1 cellular context compared by ENCODE assay signal in the genomic region with DNA sequence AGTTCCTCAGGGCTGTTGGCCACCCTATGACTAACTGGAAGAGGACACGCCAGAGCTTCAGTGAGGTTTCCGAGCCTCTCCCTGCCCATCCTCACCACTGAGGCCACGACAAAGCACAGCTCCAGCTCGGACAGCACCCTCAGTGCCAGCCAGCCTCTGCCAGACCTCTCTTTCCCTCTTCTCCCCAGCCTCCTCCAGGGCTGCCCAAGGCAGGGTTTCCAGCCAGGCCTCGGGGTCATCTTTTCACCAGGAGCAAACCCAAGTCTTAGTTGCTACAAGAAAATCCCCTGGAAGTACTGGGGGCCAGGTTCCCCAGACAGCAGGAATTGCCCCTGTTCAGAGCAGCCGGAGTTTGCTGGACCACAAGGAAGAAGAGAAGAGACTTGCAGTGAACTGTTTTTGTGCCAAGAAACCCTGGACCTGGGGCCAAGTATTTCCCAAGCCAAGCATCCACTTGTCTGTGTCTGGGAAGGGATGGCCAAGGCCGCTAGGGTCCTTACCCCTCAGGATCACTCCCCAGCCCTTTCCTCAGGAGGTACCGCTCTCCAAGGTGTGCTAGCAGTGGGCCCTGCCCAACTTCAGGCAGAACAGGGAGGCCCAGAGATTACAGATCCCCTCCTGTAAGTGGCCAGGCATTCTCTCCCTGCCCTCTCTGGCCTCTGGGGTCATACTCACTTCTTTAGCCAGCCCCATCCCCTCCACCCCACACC.
TF ChIP-seq lines count a peak whose summit lies in the region.

No MANE protein-coding gene starts in this region.

TF ChIP-seq in HepG2, 621 proteins besides CTCF, POLR2A, EP300 and RAD21:
- no peak for TF ChIP-seq ZNF83 (CRISPR knock-in tag; IDR thresholded peaks at IDR 0.05; ENCODE audit: borderline replicate concordance)
- TF ChIP-seq NFKB2 (CRISPR knock-in tag; IDR thresholded peaks at IDR 0.05; ENCODE audit: borderline replicate concordance): 0 out of 2 replicates have a peak, but pooled peaks have one; percentile 31
- TF ChIP-seq JUND (CRISPR knock-in tag; IDR thresholded peaks at IDR 0.05): no peak
- TF ChIP-seq AGO2 (optimal IDR thresholded peaks at IDR 0.05; ENCODE audit: low read depth, low read length): peak; percentile 34
- TF ChIP-seq, protein P1, sequence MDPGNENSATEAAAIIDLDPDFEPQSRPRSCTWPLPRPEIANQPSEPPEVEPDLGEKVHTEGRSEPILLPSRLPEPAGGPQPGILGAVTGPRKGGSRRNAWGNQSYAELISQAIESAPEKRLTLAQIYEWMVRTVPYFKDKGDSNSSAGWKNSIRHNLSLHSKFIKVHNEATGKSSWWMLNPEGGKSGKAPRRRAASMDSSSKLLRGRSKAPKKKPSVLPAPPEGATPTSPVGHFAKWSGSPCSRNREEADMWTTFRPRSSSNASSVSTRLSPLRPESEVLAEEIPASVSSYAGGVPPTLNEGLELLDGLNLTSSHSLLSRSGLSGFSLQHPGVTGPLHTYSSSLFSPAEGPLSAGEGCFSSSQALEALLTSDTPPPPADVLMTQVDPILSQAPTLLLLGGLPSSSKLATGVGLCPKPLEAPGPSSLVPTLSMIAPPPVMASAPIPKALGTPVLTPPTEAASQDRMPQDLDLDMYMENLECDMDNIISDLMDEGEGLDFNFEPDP (CRISPR knock-in tag; conservative IDR thresholded peaks at IDR 0.05): 0 out of 2 replicates have a peak, but pooled peaks have one; percentile 30
- TF ChIP-seq NKX3-1 (CRISPR knock-in tag; IDR thresholded peaks at IDR 0.05): no peak
TF ChIP-seq in HepG2: peak in this region for 3.
